8 cellular contexts compared by ENCODE assay signal in genomic region chr5:20972419-20972925, GRCh38.
DNase-seq lines count a peak whose midpoint lies in the region; ATAC-seq and TF ChIP-seq lines count a peak whose summit lies in the region.

No MANE protein-coding gene starts in this region.

- ATAC-seq in foreskin keratinocyte (peak; percentile 48), HG03097 (IDR thresholded peaks at IDR 0.05; ENCODE audit: low FRiP score, unreplicated experiment) (no peak)

- DNase-seq in NCI-H2107 treated with DMSO at 0.1 percent for 48 hours (lab: John Stamatoyannopoulos, UW; ENCODE audit: unreplicated experiment) (peak; percentile 29), NCI-H2107 (lab: John Stamatoyannopoulos, UW) (no peak), HPDE6-E6E7 (ENCODE audit: extremely low spot score) (peak; percentile 32), SK-MEL-5 (ENCODE audit: low read depth, low spot score) (peak; percentile 89), foreskin keratinocyte (peak; percentile 16 to 42), pons (ENCODE audit: low spot score) (peak; percentile 89), activated gamma-delta T cell (lab: John Stamatoyannopoulos, UW) (no peak)

- peak; percentile 49 for TF ChIP-seq CTCF in foreskin keratinocyte (conservative IDR thresholded peaks at IDR 0.05)

- no peaks in the 10 kb centered on the region for H3K4me1 ChIP-seq in foreskin keratinocyte

- H3K27ac ChIP-seq in foreskin keratinocyte = no peak overlapping the region

- no peaks in the 10 kb centered on the region for H3K27me3 ChIP-seq in foreskin keratinocyte

- in situ Hi-C loops in SK-MEL-5 (cut with HindIII; ENCODE audit: low pct_unique_long_range_greater_than_20kb, low sequenced_read_pairs) = no loop called here

Comparison
In these comparisons a context has a peak if more than half of its experiments do, and no peak if none do; other contexts are left out.
1. DNase-seq: peak in NCI-H2107 treated with DMSO at 0.1 percent for 48 hours (single experiment), HPDE6-E6E7 (single experiment), SK-MEL-5 (single experiment), foreskin keratinocyte (2 of 2) and pons (single experiment); none in NCI-H2107 (single experiment) and activated gamma-delta T cell (single experiment).